22 cellular contexts compared by ENCODE assay signal in the genomic region with DNA sequence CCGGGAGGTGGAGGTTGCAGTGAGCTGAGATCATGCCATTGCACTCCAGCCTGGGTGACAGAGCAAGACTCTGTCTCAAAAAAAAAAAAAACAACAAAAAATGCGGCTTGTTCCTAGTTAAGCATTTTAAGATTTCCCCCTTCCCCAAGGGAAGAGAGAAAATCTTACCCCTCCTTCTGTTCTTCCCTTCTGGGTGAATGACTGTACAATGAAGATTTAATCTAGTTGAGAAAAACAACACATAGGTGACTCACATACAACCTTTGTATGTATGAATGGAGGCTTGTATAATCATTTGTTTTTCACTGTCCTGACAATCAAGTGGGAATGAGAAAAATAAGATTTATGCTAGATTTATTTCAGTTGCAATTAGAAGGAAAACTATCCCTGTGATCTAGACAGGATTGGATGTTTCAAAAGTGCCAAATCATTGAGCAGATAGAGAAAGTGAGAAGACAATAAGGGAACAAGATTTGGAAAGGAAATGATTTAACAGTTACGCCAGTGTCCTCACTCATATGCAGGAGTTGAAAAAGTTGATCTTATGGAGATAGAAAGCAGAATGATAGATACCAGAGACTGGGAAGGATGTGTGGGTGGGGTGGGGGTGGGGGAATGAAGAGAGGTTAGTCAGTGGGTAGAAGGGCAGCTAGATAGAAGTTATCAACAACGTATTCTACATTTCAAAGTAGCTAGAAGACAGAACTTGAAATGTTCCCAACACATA. TPM values are rescaled to one million over a fixed set of nuclear protein-coding genes. Genes with fewer than 3 reads are reported as not detected.
DNase-seq lines count a peak whose midpoint lies in the region; ATAC-seq, FAIRE-seq and TF ChIP-seq lines count a peak whose summit lies in the region.
"Had no signal": no experiment of that assay in that cellular context is flagged by ENCODE, and none has a peak within 500 bp of the region (broad histone marks: within the 10 kb centered on the region; RNA-seq: fewer than 3 reads in every experiment).

No MANE protein-coding gene starts in this region.

- DNase-seq in HepG2 (ENCODE audit: low spot score) (no peak), right lobe of liver (no peak), SJSA1 (ENCODE audit: low read depth in 1 of 2, low spot score in 2 of 2) (peak in 1 of 2 experiments; percentile 25), kidney epithelial cell (ENCODE audit: low read depth) (peak; percentile 16), small intestine (no peak)
- DNase-seq in stimulated activated CD4-positive, alpha-beta T cell treated with anti-CD3 and anti-CD28 coated beads, Interleukin-1b, Interleukin-23, amount 100 ng/mL, for 48 hours = no peak
- DNase-seq: C1 segment of cervical spinal cord, Caco-2, DMS79, KBM-7, NCI-H1105, NCI-H1694 treated with DMSO at 0.1 percent for 48 hours, NCI-H446, NCI-H774, RPMI8226 had no signal

- CTCF ChIA-PET in HepG2 (lab: Yijun Ruan, JAX; ENCODE audit: low intra/inter-chr PET ratio, low total read pairs) = no interaction called here

- in situ Hi-C loops in HepG2 (cut with HindIII; ENCODE audit: extremely low pct_ligation_motif_present, low pct_unique_long_range_greater_than_20kb) = no loop called here

- H3K27me3 ChIP-seq in HepG2 (ENCODE audit: control insufficient read depth in 1 of 2, insufficient read depth in 2 of 2, low read length in 2 of 2) = no peaks in the 10 kb centered on the region
- no peaks in the 10 kb centered on the region for H3K27me3 ChIP-seq in right lobe of liver
- no peaks in the 10 kb centered on the region for H3K27me3 ChIP-seq in SJSA1 (replicated peaks)
- no peaks in the 10 kb centered on the region for H3K27me3 ChIP-seq in kidney epithelial cell (ENCODE audit: control insufficient read depth, insufficient read depth, low read length)
- H3K27me3 ChIP-seq in small intestine (ENCODE audit: control insufficient read depth in 2 of 2, insufficient read depth in 2 of 2, low read length in 2 of 2) = no peaks in the 10 kb centered on the region

- H3K79me2 ChIP-seq in HepG2 (ENCODE audit: insufficient read depth, low read length) = no peaks in the 10 kb centered on the region

- H2AFZ ChIP-seq in HepG2 (ENCODE audit: low read length) = no peak overlapping the region

- BruUV-seq in HepG2 (replicated peaks; lab: Mats Ljungman, UMichigan) = no TSS peak

- H3K9me3 ChIP-seq in HepG2 (ENCODE audit: low read length) (no peaks in the 10 kb centered on the region), right lobe of liver (no peaks in the 10 kb centered on the region), SJSA1 (replicated peaks) (no peaks in the 10 kb centered on the region), small intestine (ENCODE audit: control insufficient read depth, low read depth) (no peaks in the 10 kb centered on the region)
- H3K9me3 ChIP-seq: Caco-2 had no signal

- H3K36me3 ChIP-seq in HepG2 (replicated peaks in 1 of 2; ENCODE audit: control insufficient read depth in 1 of 2, insufficient read depth in 2 of 2, low read length in 2 of 2) (no peaks in the 10 kb centered on the region), right lobe of liver (no peaks in the 10 kb centered on the region), SJSA1 (no peaks in the 10 kb centered on the region), kidney epithelial cell (ENCODE audit: control insufficient read depth, insufficient read depth, low read length) (no peaks in the 10 kb centered on the region), small intestine (ENCODE audit: control insufficient read depth in 2 of 2, insufficient read depth in 2 of 2, low read length in 2 of 2) (peaks cover 0 to 21% of the 10 kb centered on the region in 2 donors)

- TF ChIP-seq EP300 in HepG2 (IDR thresholded peaks at IDR 0.05; ENCODE audit: low read depth in 2 of 2, low read length in 2 of 2) (no peak), HepG2 (CRISPR knock-in tag; IDR thresholded peaks at IDR 0.05; ENCODE audit: borderline replicate concordance) (no peak)

- H3K27ac ChIP-seq in HepG2 (ENCODE audit: extremely low read length, insufficient read depth, low read length) (no peak overlapping the region), right lobe of liver (no peak overlapping the region), SJSA1 (peak overlapping the region; percentile 63), small intestine (ENCODE audit: low read depth in 1 of 2, low read length in 1 of 2) (no peak overlapping the region)

- no peak for TF ChIP-seq RAD21 in HepG2 (CRISPR knock-in tag; IDR thresholded peaks at IDR 0.05)

- POLR2A ChIA-PET in HepG2 (lab: Yijun Ruan, JAX) = no interaction called here

- FAIRE-seq in HepG2 (lab: Jason Lieb, UNC) (no peak), small intestine (lab: Jason Lieb, UNC) (no peak)
- FAIRE-seq: GM12878, GM18507 had no signal

- 68% methylated on average over 4 of the region's 4 CpGs for WGBS in HepG2 (ENCODE audit: low lambda C conversion rate)
- WGBS in right lobe of liver (ENCODE audit: insufficient coverage, low coverage, low lambda C conversion rate, missing lambda C conversion rate) = 28% methylated on average over 2 of the region's 4 CpGs
- WGBS in small intestine, 3 donors = 69 to 88% (median 76%) methylated on average over 4 of the region's 4 CpGs

- TF ChIP-seq POLR2A in HepG2 (IDR thresholded peaks at IDR 0.05; ENCODE audit: insufficient read depth in 1 of 2, low read depth in 2 of 2, low read length in 2 of 2) (no peak), right lobe of liver (IDR thresholded peaks at IDR 0.05) (no peak)

- no peak for TF ChIP-seq CTCF in HepG2 (CRISPR knock-in tag; IDR thresholded peaks at IDR 0.05)
- TF ChIP-seq CTCF in right lobe of liver (IDR thresholded peaks at IDR 0.05) = no peak
- no peak for TF ChIP-seq CTCF in kidney epithelial cell (IDR thresholded peaks at IDR 0.05; ENCODE audit: insufficient read depth, low read length, poor library complexity, severe bottlenecking)

- H3K4me2 ChIP-seq in HepG2 (ENCODE audit: low read depth, low read length) = no peak overlapping the region

- H4K20me1 ChIP-seq in HepG2 (ENCODE audit: insufficient read depth, low read length) = no peaks in the 10 kb centered on the region

- no peak overlapping the region for H3K4me3 ChIP-seq in HepG2 (replicated peaks in 1 of 3; ENCODE audit: insufficient read depth in 1 of 3, low read depth in 2 of 3, low read length in 3 of 3)
- H3K4me3 ChIP-seq in right lobe of liver = no peak overlapping the region
- H3K4me3 ChIP-seq in SJSA1 = no peak overlapping the region
- H3K4me3 ChIP-seq in kidney epithelial cell (ENCODE audit: low read depth, low read length) = no peak overlapping the region
- H3K4me3 ChIP-seq in small intestine (ENCODE audit: low read depth in 1 of 2, low read length in 2 of 2) = no peak overlapping the region
- H3K4me3 ChIP-seq: GM12878 had no signal

- H3K9ac ChIP-seq in HepG2 (ENCODE audit: insufficient read depth, low read depth, low read length) = no peak overlapping the region

- no peak for ATAC-seq in HepG2
- ATAC-seq in right lobe of liver = no peak
- no peak for ATAC-seq in HG03095 (IDR thresholded peaks at IDR 0.05; ENCODE audit: unreplicated experiment)
- no peak for ATAC-seq in GM18858 (IDR thresholded peaks at IDR 0.05; ENCODE audit: unreplicated experiment)
- ATAC-seq: GM12878 had no signal

- intact Hi-C loops in HepG2 (cut with micrococcal nuclease; ENCODE audit: unreplicated experiment) (no loop called here), right lobe of liver (cut with DNase I) (no loop called here)

- H3K4me1 ChIP-seq in HepG2 (ENCODE audit: insufficient read depth, low read length) (no peaks in the 10 kb centered on the region), right lobe of liver (peaks cover 0 to 45% (median 6%) of the 10 kb centered on the region in 4 donors), SJSA1 (replicated peaks) (peaks cover 18% of the 10 kb centered on the region; the same call in 1 of the 2 replicates), small intestine (ENCODE audit: control insufficient read depth in 2 of 2, insufficient read depth in 1 of 2, low read depth in 1 of 2, low read length in 1 of 2) (peaks cover 0 to 3% of the 10 kb centered on the region in 2 donors)
- H3K4me1 ChIP-seq: Caco-2 had no signal

TF ChIP-seq in HepG2, 621 proteins besides CTCF, POLR2A, EP300 and RAD21:
- no peak for TF ChIP-seq RBM39 (IDR thresholded peaks at IDR 0.05; ENCODE audit: low read depth, low read length, poor library complexity, severe bottlenecking)
- peak; percentile 65 for TF ChIP-seq HNRNPK (IDR thresholded peaks at IDR 0.05; ENCODE audit: low read depth, low read length, poor library complexity, severe bottlenecking)

RNA-seq across cellular contexts. Expression of a gene that starts 16.7 kb away (rescaled TPM):
- total RNA-seq in HepG2 (2016; rRNA removed; fragmentation: Illumina TruSeq; extraction: Trizol) (0.15 and 0.21 TPM in 2 replicates), right lobe of liver (10 to 100 TPM; 26.8 to 69.6 (median 45.3) TPM), kidney epithelial cell (under 0.01 and 0.04 TPM in 2 replicates)
- not detected in 2 replicates for total RNA-seq in HepG2 (2016; cell fraction: cytosol; rRNA removed; fragmentation: Illumina TruSeq; extraction: Trizol; ENCODE audit: low read depth)
- total RNA-seq in HepG2 (2016; cell fraction: insoluble cytoplasmic fraction; rRNA removed; fragmentation: Illumina TruSeq; extraction: Trizol) = 0.15 and 0.19 TPM in 2 replicates
- 0.09 TPM in 1 of 2 replicates, not detected in the other for total RNA-seq in HepG2 (2016; cell fraction: membrane; rRNA removed; fragmentation: Illumina TruSeq; extraction: Trizol)
- 0.31 TPM in 1 of 2 replicates, not detected in the other for total RNA-seq in HepG2 (2016; cell fraction: nucleus; rRNA removed; fragmentation: Illumina TruSeq; extraction: Trizol)
- polyA plus RNA-seq in HepG2 (2011; rRNA removed) (0.99 and 1.5 TPM in 2 replicates), small intestine (100 to 1,000 TPM in 2 of 3 donors, 10 to 100 TPM in 1; 33.1 to 210 (median 150) TPM)
- polyA plus RNA-seq in HepG2 (2011; cell fraction: cytosol; rRNA removed) = 0.28 and 0.67 TPM in 2 replicates
- polyA plus RNA-seq in HepG2 (2011; cell fraction: nucleus; rRNA removed) = 1.0 and 1.9 TPM in 2 replicates
- polyA plus RNA-seq in HepG2 (2012) = 0.93 and 1.2 TPM in 2 replicates
- polyA plus RNA-seq in HepG2 (2016; cell fraction: cytosol; fragmentation: Illumina TruSeq; extraction: Trizol; ENCODE audit: low read depth) = not detected in 2 replicates
- polyA plus RNA-seq in HepG2 (2016; cell fraction: insoluble cytoplasmic fraction; fragmentation: Illumina TruSeq; extraction: Trizol; ENCODE audit: low read depth) = 0.12 and 0.17 TPM in 2 replicates
- polyA plus RNA-seq in HepG2 (2016; cell fraction: membrane; fragmentation: Illumina TruSeq; extraction: Trizol; ENCODE audit: low read depth) = not detected in 2 replicates
- polyA plus RNA-seq in HepG2 (2016; cell fraction: nucleus; fragmentation: Illumina TruSeq; extraction: Trizol; ENCODE audit: insufficient read depth, low read depth) = 0.25 and 0.31 TPM in 2 replicates
- 0.94 and 75.0 TPM in 2 replicates for polyA minus RNA-seq in HepG2 (2011; rRNA and poly(A)+ RNA removed; ENCODE audit: low replicate concordance)
- polyA minus RNA-seq in HepG2 (2011; cell fraction: cytosol; rRNA and poly(A)+ RNA removed) = 1.1 and 2.5 TPM in 2 replicates
- polyA minus RNA-seq in HepG2 (2011; cell fraction: nucleus; rRNA and poly(A)+ RNA removed) = 3.5 and 4.4 TPM in 2 replicates
- 0.22 and 0.39 TPM in 2 replicates for total RNA-seq in SJSA1 (2014; rRNA removed; shearing (Covaris generic))
- total RNA-seq: A172, G401, SK-MEL-5 had no signal

Comparison
In these comparisons a context has a peak if more than half of its experiments do, and no peak if none do; other contexts are left out.
1. RNA of a gene that starts 16.7 kb away (total RNA-seq): 26.8 to 69.6 TPM in right lobe of liver; 0.22 to 0.39 TPM in SJSA1, 0.09 to 0.31 TPM in HepG2 and under 0.01 to 0.04 TPM in kidney epithelial cell; every median in the first group is over 10 times any median in the second.